In the genomic region with DNA sequence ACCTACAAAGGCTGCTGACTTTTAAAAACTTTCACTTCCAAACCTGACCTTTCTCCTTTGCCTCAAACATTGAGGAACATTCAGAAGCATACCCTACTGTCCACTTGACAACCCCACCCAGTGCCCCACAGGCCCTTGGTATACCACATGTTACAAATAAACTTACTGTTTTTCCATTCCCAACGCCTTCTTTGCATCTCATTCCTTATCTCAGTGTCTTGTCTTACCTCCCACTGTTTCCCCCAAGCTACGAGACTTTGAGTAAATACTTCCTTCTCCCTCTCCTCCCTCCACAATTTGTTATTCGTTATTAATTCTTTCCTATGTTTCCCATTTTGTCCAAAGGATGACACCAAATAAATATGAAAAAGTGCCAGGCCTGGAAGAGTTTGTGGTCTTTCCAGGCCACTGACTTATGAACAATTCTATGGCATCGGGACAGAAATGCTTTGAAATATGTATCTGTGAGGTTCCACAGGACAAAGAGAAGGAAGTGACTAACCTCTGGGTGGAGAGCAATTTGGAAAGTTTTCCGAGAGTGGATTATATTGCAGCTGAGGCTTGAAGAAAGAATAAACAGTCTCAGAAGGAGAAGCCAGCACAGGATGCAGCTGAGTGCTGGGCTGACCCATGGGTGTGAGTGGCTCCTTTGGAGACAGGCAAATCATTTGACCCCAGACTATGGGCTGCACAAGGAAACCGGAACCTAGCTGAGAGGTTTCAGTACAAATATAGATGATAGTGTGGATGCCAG, we compare ENCODE assay signal across 1 cellular context.
TF ChIP-seq lines count a peak whose summit lies in the region.

No MANE protein-coding gene starts in this region.

TF ChIP-seq in endothelial cell of umbilical vein, 7 proteins besides CTCF, POLR2A, EP300 and RAD21 (continued from another document):
- peak; percentile 87 for TF ChIP-seq JUN (IDR thresholded peaks at IDR 0.05; ENCODE audit: borderline replicate concordance, insufficient read depth, insufficient read length, low read depth)
- peak; percentile 77 for TF ChIP-seq GATA2 (IDR thresholded peaks at IDR 0.05; ENCODE audit: insufficient read depth, insufficient read length, low read depth, low read length)
